ENCODE assay signal across 8 cellular contexts in genomic region chr12:132986885-132987225, GRCh38. TPM values are rescaled to one million over a fixed set of nuclear protein-coding genes. Genes with fewer than 3 reads are reported as not detected.
DNase-seq lines count a peak whose midpoint lies in the region; ATAC-seq and TF ChIP-seq lines count a peak whose summit lies in the region.

No MANE protein-coding gene starts in this region.

- peaks cover 6 to 24% (median 20%) of the 10 kb centered on the region in 5 donors for H3K9me3 Mint-ChIP-seq in CD8-positive, alpha-beta memory T cell
- peaks cover 25% of the 10 kb centered on the region for H3K9me3 Mint-ChIP-seq in activated CD8-positive, alpha-beta T cell treated with anti-CD3 and anti-CD28 coated beads for 36 hours

- H3K4me1 Mint-ChIP-seq in CD8-positive, alpha-beta memory T cell, result peaks cover 36 to 45% (median 43%) of the 10 kb centered on the region in 3 donors
- H3K4me1 Mint-ChIP-seq in activated CD8-positive, alpha-beta T cell treated with anti-CD3 and anti-CD28 coated beads for 36 hours (ENCODE audit: low read depth), result peaks cover 26% of the 10 kb centered on the region

- no peak for DNase-seq in CD8-positive, alpha-beta memory T cell
- DNase-seq in activated CD8-positive, alpha-beta T cell treated with anti-CD3 and anti-CD28 coated beads for 36 hours, result no peak
- DNase-seq in GM19238 (ENCODE audit: insufficient read length, low spot score) (no peak), AML-193 (lab: John Stamatoyannopoulos, UW) (no peak), NCI-H524 (lab: John Stamatoyannopoulos, UW) (no peak)

- H3K36me3 Mint-ChIP-seq in CD8-positive, alpha-beta memory T cell, result peaks cover 17 to 43% (median 42%) of the 10 kb centered on the region in 3 donors
- peaks cover 53% of the 10 kb centered on the region for H3K36me3 Mint-ChIP-seq in activated CD8-positive, alpha-beta T cell treated with anti-CD3 and anti-CD28 coated beads for 36 hours (ENCODE audit: low read depth)

- peak overlapping the region; percentile 28 to 97 (median 94) for H3K27ac Mint-ChIP-seq in CD8-positive, alpha-beta memory T cell
- H3K27ac Mint-ChIP-seq in activated CD8-positive, alpha-beta T cell treated with anti-CD3 and anti-CD28 coated beads for 36 hours, result peak overlapping the region; percentile 92

- intact Hi-C loops in activated CD8-positive, alpha-beta T cell treated with anti-CD3 and anti-CD28 coated beads for 36 hours (cut with micrococcal nuclease), result loop anchor here (1.0 kb wide), 1 partner anchor 93 kb away; the partner anchor contains the start of gene ZNF140

- CTCF ChIA-PET in CD8-positive, alpha-beta memory T cell (lab: Charles Lee), result interaction anchor here (1.5 kb wide), 1 partner anchor 78 kb away, joined by 4 read pairs; no protein-coding TSS in a partner anchor
- CTCF ChIA-PET in activated CD8-positive, alpha-beta T cell treated with anti-CD3 and anti-CD28 coated beads for 36 hours (lab: Charles Lee), result interaction anchor here (0.8 to 1.8 kb wide), 5 partner anchors 11 to 82 kb away, joined by 3 to 4 read pairs (median 3); no protein-coding TSS in a partner anchor

- no peaks in the 10 kb centered on the region for H3K9me3 ChIP-seq in CD8-positive, alpha-beta memory T cell (ENCODE audit: low read length)
- peaks cover 4% of the 10 kb centered on the region for H3K9me3 ChIP-seq in iPS-18c (ENCODE audit: control insufficient read depth, insufficient read depth, low read length)
- no peaks in the 10 kb centered on the region for H3K9me3 ChIP-seq in stomach smooth muscle (ENCODE audit: control insufficient read depth in 2 of 2, low read length in 2 of 2)

- peak overlapping the region; percentile 80 for H3K27ac ChIP-seq in CD8-positive, alpha-beta memory T cell (ENCODE audit: low read depth, low read length)
- peak overlapping the region; percentile 88 for H3K27ac ChIP-seq in stomach smooth muscle (ENCODE audit: low read length)

- peak overlapping the region; percentile 93 to 97 for H3K9ac ChIP-seq in stomach smooth muscle (ENCODE audit: low read length in 2 of 2)

- H3K36me3 ChIP-seq in CD8-positive, alpha-beta memory T cell (ENCODE audit: insufficient read depth, low read length), result peaks cover 4% of the 10 kb centered on the region
- peaks cover 0 to 2% of the 10 kb centered on the region in 2 donors for H3K36me3 ChIP-seq in stomach smooth muscle (ENCODE audit: control insufficient read depth in 2 of 2, insufficient read depth in 2 of 2, low read length in 2 of 2)

- POLR2A ChIA-PET in CD8-positive, alpha-beta memory T cell (lab: Charles Lee), result interaction anchor here (0.7 to 1.3 kb wide), 4 partner anchors 31 to 216 kb away, joined by 3 to 6 read pairs (median 3); partner anchors contain the start of gene ZNF605
- POLR2A ChIA-PET in activated CD8-positive, alpha-beta T cell treated with anti-CD3 and anti-CD28 coated beads for 36 hours (lab: Charles Lee), result interaction anchor here (0.7 to 3.0 kb wide), 12 partner anchors 9 to 143 kb away, joined by 3 to 17 read pairs (median 4); partner anchors contain the start of genes ZNF10, ZNF140 and ZNF891

- H3K4me3 ChIP-seq in CD8-positive, alpha-beta memory T cell (ENCODE audit: low read length), result peak overlapping the region; percentile 80
- H3K4me3 ChIP-seq in iPS-18c (ENCODE audit: insufficient read depth, low read depth, low read length) (peak overlapping the region; percentile 81), stomach smooth muscle (ENCODE audit: low read length in 2 of 2) (peak overlapping the region; percentile 93 to 98)

- peak; percentile 12 for ATAC-seq in HG02571 (IDR thresholded peaks at IDR 0.05; ENCODE audit: unreplicated experiment)
- peak; percentile 1 for ATAC-seq in activated CD8-positive, alpha-beta T cell treated with anti-CD3 and anti-CD28 coated beads for 36 hours

- no peak for TF ChIP-seq CTCF in activated CD8-positive, alpha-beta T cell treated with anti-CD3 and anti-CD28 coated beads for 36 hours (IDR thresholded peaks at IDR 0.05)

- no peaks in the 10 kb centered on the region for H3K27me3 ChIP-seq in CD8-positive, alpha-beta memory T cell (ENCODE audit: insufficient read depth, low read length, poor library complexity, severe bottlenecking)
- H3K27me3 ChIP-seq in stomach smooth muscle (ENCODE audit: control insufficient read depth in 1 of 2, insufficient read depth in 2 of 2, low read length in 2 of 2), result no peaks in the 10 kb centered on the region

- H3K4me1 ChIP-seq in CD8-positive, alpha-beta memory T cell (ENCODE audit: insufficient read depth, low read length), result peaks cover 23% of the 10 kb centered on the region
- peaks cover 11% of the 10 kb centered on the region for H3K4me1 ChIP-seq in stomach smooth muscle (ENCODE audit: control insufficient read depth, insufficient read depth, low read length)

- peaks cover 0 to 12% of the 10 kb centered on the region in 2 donors for H3K27me3 Mint-ChIP-seq in CD8-positive, alpha-beta memory T cell
- H3K27me3 Mint-ChIP-seq in activated CD8-positive, alpha-beta T cell treated with anti-CD3 and anti-CD28 coated beads for 36 hours, result peaks cover 5% of the 10 kb centered on the region

- peak overlapping the region; percentile 91 to 97 (median 95) for H3K4me3 Mint-ChIP-seq in CD8-positive, alpha-beta memory T cell
- peak overlapping the region; percentile 80 for H3K4me3 Mint-ChIP-seq in activated CD8-positive, alpha-beta T cell treated with anti-CD3 and anti-CD28 coated beads for 36 hours

RNA-seq across cellular contexts. Expression of gene ZNF26, which starts 0.7 kb away (rescaled TPM):
- 10 to 100 TPM; 15.5 to 16.5 TPM for total RNA-seq in CD8-positive, alpha-beta memory T cell
- polyA plus RNA-seq in CD8-positive, alpha-beta memory T cell, result 19.3 TPM
- total RNA-seq in activated CD8-positive, alpha-beta T cell treated with anti-CD3 and anti-CD28 coated beads for 36 hours, result 10 to 100 TPM; 19.1 to 19.8 TPM

RNA-seq across cellular contexts. Expression of gene ZNF605, which starts 30.7 kb away (rescaled TPM):
- total RNA-seq in CD8-positive, alpha-beta memory T cell, result 1 to 10 TPM; 5.6 to 6.2 TPM
- 1.5 TPM for polyA plus RNA-seq in CD8-positive, alpha-beta memory T cell
- total RNA-seq in activated CD8-positive, alpha-beta T cell treated with anti-CD3 and anti-CD28 coated beads for 36 hours, result 1 to 10 TPM; 6.4 to 6.8 TPM

RNA-seq across cellular contexts. Expression of gene ZNF84, which starts 50.5 kb away (rescaled TPM):
- 10 to 100 TPM; 15.2 to 16.5 TPM for total RNA-seq in CD8-positive, alpha-beta memory T cell
- 18.8 TPM for polyA plus RNA-seq in CD8-positive, alpha-beta memory T cell
- 10 to 100 TPM; 23.5 to 24.1 TPM for total RNA-seq in activated CD8-positive, alpha-beta T cell treated with anti-CD3 and anti-CD28 coated beads for 36 hours
